Comparison of ENCODE assay signal across 19 cellular contexts in the genomic region with DNA sequence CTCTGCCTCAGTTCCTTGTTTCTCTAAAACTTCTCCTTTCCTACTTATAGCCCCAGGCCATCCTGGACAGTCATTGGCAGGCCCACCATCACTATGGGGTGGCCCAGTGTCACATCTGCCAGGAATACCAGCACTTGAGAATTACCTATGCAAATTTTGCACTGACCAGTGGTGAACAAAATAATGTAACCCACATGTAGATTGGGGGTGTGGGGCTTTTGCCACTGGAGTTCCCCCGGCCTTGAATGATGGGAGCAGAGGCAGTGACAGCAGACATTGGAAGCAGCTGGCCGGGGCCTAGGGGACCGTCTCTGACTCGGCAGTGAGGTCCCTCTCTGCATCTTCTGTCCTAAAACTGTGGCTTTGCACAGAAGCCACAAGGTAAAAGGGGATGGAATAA.
"Had no signal": no experiment of that assay in that cellular context is flagged by ENCODE, and none has a peak within 500 bp of the region (broad histone marks: within the 10 kb centered on the region; RNA-seq: fewer than 3 reads in every experiment).

No MANE protein-coding gene starts in this region.

- H3K36me3 Mint-ChIP-seq: naive B cell, type B pancreatic cell had no signal

- FAIRE-seq: colon, endothelial cell of umbilical vein, urothelium cell line had no signal

- H3K27me3 ChIP-seq: foreskin keratinocyte, hepatocyte, right atrium auricular region, sigmoid colon, suprapubic skin, thyroid gland had no signal

- H3K9me3 Mint-ChIP-seq: dendritic cell treated with granulocyte-macrophage colony-stimulating factor and Interleukin-4, amounts not matched to agents 40 ng/mL and 50 ng/mL, for 4 days; naive B cell; type B pancreatic cell had no signal

- H3K27ac Mint-ChIP-seq: dendritic cell treated with granulocyte-macrophage colony-stimulating factor and Interleukin-4, amounts not matched to agents 40 ng/mL and 50 ng/mL, for 4 days; type B pancreatic cell had no signal

- H3K4me3 Mint-ChIP-seq: dendritic cell treated with granulocyte-macrophage colony-stimulating factor and Interleukin-4, amounts not matched to agents 40 ng/mL and 50 ng/mL, for 4 days; type B pancreatic cell had no signal

- H3K4me3 ChIP-seq: hepatocyte, right atrium auricular region, sigmoid colon, skin epidermis, suprapubic skin, thyroid gland had no signal

- DNase-seq: erythroblast; foreskin keratinocyte; left colon; mesendoderm; naive B cell; sigmoid colon; stimulated activated CD4-positive, alpha-beta T cell treated with anti-CD3 and anti-CD28 coated beads, Interleukin-12 subunit alpha, Interleukin-12 subunit beta, amount 100 ng/mL, for 4 hours; stimulated activated naive CD4-positive, alpha-beta T cell treated with Interleukin-2 at 50 U/mL for 16 hours; thyroid gland had no signal

- H3K36me3 ChIP-seq: neutrophil, right atrium auricular region, sigmoid colon, suprapubic skin, thyroid gland had no signal

- H3K27me3 Mint-ChIP-seq: naive B cell had no signal

- H3K27ac ChIP-seq: foreskin keratinocyte, hepatocyte, neutrophil, right atrium auricular region, sigmoid colon, skin epidermis, suprapubic skin, thyroid gland had no signal

- ATAC-seq: foreskin keratinocyte, left colon had no signal

- H3K9me3 ChIP-seq: neutrophil, right atrium auricular region, sigmoid colon, suprapubic skin, thyroid gland had no signal
